ENCODE assay signal across 8 cellular contexts in genomic region chr17:7354262-7354781, GRCh38. TPM values are rescaled to one million over a fixed set of nuclear protein-coding genes. Genes with fewer than 3 reads are reported as not detected.
A peak's percentile ranks its signal among the peaks of the same experiment; 100 is the strongest.
DNase-seq lines count a peak whose midpoint lies in the region; ATAC-seq and TF ChIP-seq lines count a peak whose summit lies in the region.

No MANE protein-coding gene starts in this region.

- H3K4me3 Mint-ChIP-seq in activated naive CD8-positive, alpha-beta T cell: no peak overlapping the region

- peak overlapping the region in 1 of 2 donors; percentile 87 for H3K4me3 ChIP-seq in vagina

- no peaks in the 10 kb centered on the region for H3K36me3 ChIP-seq in vagina

- TF ChIP-seq CTCF in vagina (IDR thresholded peaks at IDR 0.05): no peak

- ATAC-seq in GM18520 (IDR thresholded peaks at IDR 0.05; ENCODE audit: unreplicated experiment) (no peak), GM21717 (IDR thresholded peaks at IDR 0.05; ENCODE audit: unreplicated experiment) (no peak)

- H3K27ac Mint-ChIP-seq in activated naive CD8-positive, alpha-beta T cell: peak overlapping the region; percentile 2

- no peaks in the 10 kb centered on the region for H3K27me3 Mint-ChIP-seq in activated naive CD8-positive, alpha-beta T cell

- intact Hi-C loops in vagina (cut with DNase I): loop anchor here (5.0 to 10.0 kb wide), 4 partner anchors 53 to 210 kb away; partner anchors contain the start of genes FGF11, NLGN2, POLR2A and SENP3

- peaks cover 45% of the 10 kb centered on the region for H3K4me1 ChIP-seq in vagina

- DNase-seq in stimulated activated naive CD4-positive, alpha-beta T cell treated with Interleukin-2 at 50 U/mL for 16 hours (lab: John Stamatoyannopoulos, UW): peak; percentile 25
- no peak for DNase-seq in stimulated activated naive CD4-positive, alpha-beta T cell (lab: John Stamatoyannopoulos, UW)
- DNase-seq in islet precursor cell (peak; percentile 69), vagina (ENCODE audit: extremely low spot score in 2 of 2) (no peak), NCI-H1048 (lab: John Stamatoyannopoulos, UW) (no peak)

- H3K27ac ChIP-seq in vagina: peak overlapping the region; percentile 96

- H3K27me3 ChIP-seq in vagina: no peaks in the 10 kb centered on the region

- H3K36me3 Mint-ChIP-seq in activated naive CD8-positive, alpha-beta T cell: no peaks in the 10 kb centered on the region

- H3K4me1 Mint-ChIP-seq in activated naive CD8-positive, alpha-beta T cell (ENCODE audit: low read depth): peaks cover 22% of the 10 kb centered on the region

- H3K9me3 ChIP-seq in vagina: no peaks in the 10 kb centered on the region

- TF ChIP-seq POLR2A in vagina (IDR thresholded peaks at IDR 0.05): no peak

- no peaks in the 10 kb centered on the region for H3K9me3 Mint-ChIP-seq in activated naive CD8-positive, alpha-beta T cell (ENCODE audit: low read depth)

RNA-seq across cellular contexts. Expression of gene TMEM95, which starts 0.6 kb away (rescaled TPM):
- total RNA-seq in vagina: not detected

RNA-seq across cellular contexts. Expression of gene KCTD11, which starts 2.4 kb away (rescaled TPM):
- total RNA-seq in vagina: 12.5 TPM

RNA-seq across cellular contexts. Expression of gene ACAP1, which starts 18.0 kb away (rescaled TPM):
- 7.6 TPM for total RNA-seq in vagina

RNA-seq across cellular contexts. Expression of gene NEURL4, which starts 25.2 kb away (rescaled TPM):
- total RNA-seq in vagina: 22.6 TPM

RNA-seq across cellular contexts. Expression of gene TNK1, which starts 26.6 kb away (rescaled TPM):
- total RNA-seq in vagina: 10.1 TPM

Comparison
In these comparisons a context has a peak if more than half of its experiments do, and no peak if none do; other contexts are left out.
1. DNase-seq: peak in stimulated activated naive CD4-positive, alpha-beta T cell treated with Interleukin-2 at 50 U/mL for 16 hours (single experiment) and islet precursor cell (single experiment); none in stimulated activated naive CD4-positive, alpha-beta T cell (0 of 6), vagina (0 of 2) and NCI-H1048 (single experiment).